ENCODE assay signal across 8 cellular contexts in the genomic region with DNA sequence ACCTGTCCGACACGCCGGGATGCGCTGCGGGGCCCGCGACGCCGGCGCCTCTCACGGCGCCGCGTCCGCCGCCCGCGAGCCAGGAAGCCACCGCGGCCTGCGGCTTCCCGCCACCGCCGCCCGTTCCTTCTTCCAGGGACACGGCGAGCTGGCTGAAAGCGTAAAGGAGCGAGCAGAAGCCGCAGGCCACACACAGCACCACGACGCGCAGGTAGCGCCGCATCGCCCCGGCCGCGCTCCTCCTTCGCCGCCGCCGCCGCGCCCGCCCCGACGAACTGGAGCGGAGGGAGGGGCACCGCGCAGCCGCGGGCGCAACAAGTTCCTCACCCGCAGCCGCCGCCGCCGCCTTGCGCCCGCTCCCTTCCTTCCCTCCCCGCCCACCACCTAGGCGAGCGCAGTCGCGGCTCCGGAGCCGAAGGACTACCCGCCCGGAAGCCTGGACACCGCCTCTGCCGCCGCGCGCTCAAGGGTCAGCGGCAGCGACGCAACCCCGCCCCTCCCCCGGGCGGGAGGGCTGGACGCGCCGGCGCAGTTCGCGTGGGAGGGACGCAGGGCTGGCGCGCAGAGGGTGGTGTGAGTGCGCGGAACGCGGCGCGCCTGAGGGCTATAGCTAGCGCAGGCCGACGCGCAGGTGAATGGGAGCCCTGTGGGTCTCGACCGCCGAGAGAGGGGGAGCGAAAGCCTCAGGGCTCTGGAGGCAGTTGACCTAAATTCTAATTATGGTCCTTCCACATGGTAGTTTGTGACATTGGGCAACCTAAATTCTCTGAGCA. TPM values are rescaled to one million over a fixed set of nuclear protein-coding genes. Genes with fewer than 3 reads are reported as not detected.
A peak's percentile ranks its signal among the peaks of the same experiment; 100 is the strongest.
DNase-seq lines count a peak whose midpoint lies in the region; ATAC-seq and TF ChIP-seq lines count a peak whose summit lies in the region.

A gene with protein sequence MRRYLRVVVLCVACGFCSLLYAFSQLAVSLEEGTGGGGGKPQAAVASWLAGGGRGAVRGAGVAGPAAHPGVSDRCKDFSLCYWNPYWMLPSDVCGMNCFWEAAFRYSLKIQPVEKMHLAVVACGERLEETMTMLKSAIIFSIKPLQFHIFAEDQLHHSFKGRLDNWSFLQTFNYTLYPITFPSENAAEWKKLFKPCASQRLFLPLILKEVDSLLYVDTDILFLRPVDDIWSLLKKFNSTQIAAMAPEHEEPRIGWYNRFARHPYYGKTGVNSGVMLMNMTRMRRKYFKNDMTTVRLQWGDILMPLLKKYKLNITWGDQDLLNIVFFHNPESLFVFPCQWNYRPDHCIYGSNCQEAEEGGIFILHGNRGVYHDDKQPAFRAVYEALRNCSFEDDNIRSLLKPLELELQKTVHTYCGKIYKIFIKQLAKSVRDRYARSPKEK (minus strand): TSS at position 451 of the 773 bp plus-strand sequence. CDS start 228 bp downstream, at position 223.

- H3K4me3 ChIP-seq in IMR-90 (ENCODE audit: insufficient read depth, low read depth, low read length) (peak within 1 kb of the TSS; percentile 94), mucosa of stomach (ENCODE audit: low read length) (peak within 1 kb of the TSS; percentile 69)

- H2BK20ac ChIP-seq in IMR-90 (ENCODE audit: low read depth, low read length), result no peak within 1 kb of the TSS

- H4K20me1 ChIP-seq in IMR-90 (ENCODE audit: insufficient read depth, low read length), result peaks cover 10% of the 10 kb centered on the region; the same call in 1 of the 2 replicates

- peak within 1 kb of the TSS; percentile 62; the same call in 1 of the 2 replicates for H4K5ac ChIP-seq in IMR-90 (ENCODE audit: low read depth, low read length)

- in situ Hi-C loops in IMR-90 (cut with MboI; ENCODE audit: low sequenced_read_pairs), result no loop called here

- TF ChIP-seq CTCF in IMR-90 (conservative IDR thresholded peaks at IDR 0.05; ENCODE audit: low read depth, low read length), result no peak

- H3K23ac ChIP-seq in IMR-90 (ENCODE audit: low read depth, low read length), result peak within 1 kb of the TSS; percentile 86

- H3K4me2 ChIP-seq in IMR-90 (ENCODE audit: low read depth, low read length), result peak within 1 kb of the TSS; percentile 99

- peak within 1 kb of the TSS; percentile 93 for H2AFZ ChIP-seq in IMR-90 (replicated peaks; ENCODE audit: low read length, poor library complexity)

- intact Hi-C loops in IMR-90 (cut with micrococcal nuclease), result loop anchor here (5.0 kb wide), 1 partner anchor 93 kb away; a partner anchor contains a TSS

- peaks cover 4% of the 10 kb centered on the region; the same call in 1 of the 2 replicates for H3K4me1 ChIP-seq in IMR-90 (ENCODE audit: control insufficient read depth, insufficient read depth, low read length)
- H3K4me1 ChIP-seq in mucosa of stomach (ENCODE audit: control insufficient read depth, insufficient read depth, low read length), result peaks cover 20% of the 10 kb centered on the region

- TF ChIP-seq POLR2A in IMR-90 (IDR thresholded peaks at IDR 0.05; ENCODE audit: low read depth, low read length), result 0 out of 2 replicates have a peak, but pooled peaks have one; percentile 39
- TF ChIP-seq POLR2A in erythroblast (IDR thresholded peaks at IDR 0.05; ENCODE audit: low read length), result peak; percentile 89

- H2BK5ac ChIP-seq in IMR-90 (ENCODE audit: low read depth, low read length, poor library complexity, severe bottlenecking), result peak within 1 kb of the TSS; percentile 58

- no peak for TF ChIP-seq RAD21 in IMR-90 (IDR thresholded peaks at IDR 0.05; ENCODE audit: low read length)

- 1% methylated on average over 54 of the region's 104 CpGs; no CpG with 5 or more reads in 1 of the 2 experiments for WGBS in IMR-90 (ENCODE audit: extremely low coverage in 2 of 2, insufficient read length in 1 of 2), 2 experiments

- peak within 1 kb of the TSS; percentile 76 for H3K14ac ChIP-seq in IMR-90 (replicated peaks; ENCODE audit: low read depth, low read length)

- peak; percentile 90 for ATAC-seq in GM21528 (IDR thresholded peaks at IDR 0.05; ENCODE audit: low FRiP score, unreplicated experiment)
- peak; percentile 97 for ATAC-seq in IMR-90 (ENCODE audit: low read depth)

- H2AK5ac ChIP-seq in IMR-90 (ENCODE audit: low read depth, low read length), result no peak within 1 kb of the TSS

- H3K18ac ChIP-seq in IMR-90 (ENCODE audit: low read depth, low read length), result peak within 1 kb of the TSS; percentile 61; the same call in 1 of the 2 replicates

- peak within 1 kb of the TSS; percentile 67 to 76; a peak in 3 of 4 replicates for H4K8ac ChIP-seq in IMR-90 (ENCODE audit: low read depth in 2 of 2, low read length in 2 of 2)

- POLR2A ChIA-PET in IMR-90 (lab: Charles Lee; ENCODE audit: unreplicated experiment), result interaction anchor here (0.7 to 0.9 kb wide), 2 partner anchors 14 to 201 kb away, joined by 3 to 4 read pairs; no protein-coding TSS in a partner anchor

- peaks cover 14% of the 10 kb centered on the region; the same call in 1 of the 2 replicates for H3K9me1 ChIP-seq in IMR-90 (ENCODE audit: insufficient read depth, low read length)

- no TSS peak for BruUV-seq in IMR-90 (replicated peaks; lab: Mats Ljungman, UMichigan)

- H3K27me3 ChIP-seq in IMR-90 (ENCODE audit: control insufficient read depth, insufficient read depth, low read length), result no peaks in the 10 kb centered on the region
- no peaks in the 10 kb centered on the region for H3K27me3 ChIP-seq in mucosa of stomach (ENCODE audit: control insufficient read depth, insufficient read depth, low read length)

- peak within 1 kb of the TSS; percentile 10; the same call in 1 of the 3 replicates for H2BK15ac ChIP-seq in IMR-90 (ENCODE audit: low read depth, low read length)

- H3K56ac ChIP-seq in IMR-90 (ENCODE audit: extremely low read depth, insufficient read depth, low read length), result peak within 1 kb of the TSS; percentile 67

- H3K36me3 ChIP-seq in IMR-90 (ENCODE audit: control insufficient read depth, insufficient read depth, low read length) (no peaks in the 10 kb centered on the region), mucosa of stomach (ENCODE audit: control insufficient read depth, insufficient read depth, low read length) (no peaks in the 10 kb centered on the region)

- H3K79me1 ChIP-seq in IMR-90 (ENCODE audit: low read depth in 1 of 2, low read length in 2 of 2), result peaks cover 5 to 28% of the 10 kb centered on the region in 2 experiments; a peak in 3 of 4 replicates

- H4K91ac ChIP-seq in IMR-90 (ENCODE audit: insufficient read depth, low read depth, low read length), result no peak within 1 kb of the TSS

- CTCF ChIA-PET in IMR-90 (lab: Yijun Ruan, JAX), result interaction anchor here (0.7 to 1.0 kb wide), 2 partner anchors 10 to 187 kb away, joined by 3 read pairs; no protein-coding TSS in a partner anchor

- H2AK9ac ChIP-seq in IMR-90 (replicated peaks; ENCODE audit: low read depth, low read length, poor library complexity), result peak within 1 kb of the TSS; percentile 80

- H3K9ac ChIP-seq in IMR-90 (ENCODE audit: low read depth, low read length) (peak within 1 kb of the TSS; percentile 83), mucosa of stomach (ENCODE audit: low read length) (peak within 1 kb of the TSS; percentile 66)

- H3K4ac ChIP-seq in IMR-90 (ENCODE audit: low read depth, low read length), result peak within 1 kb of the TSS; percentile 49

- DNase-seq in DMS 273 treated with DMSO at 0.1 percent for 48 hours (lab: John Stamatoyannopoulos, UW) (peak; percentile 54), IMR-90 (peak; percentile 91), OCI-M2 (lab: John Stamatoyannopoulos, UW; ENCODE audit: unreplicated experiment) (peak; percentile 13), erythroblast (lab: John Stamatoyannopoulos, UW) (peak; percentile 94 to 96)
- peak; percentile 83 for DNase-seq in activated T-cell treated with anti-CD3 and anti-CD28 coated beads, Interleukin-2, amount 50 U/mL, for 1 hour
- peak; percentile 89 for DNase-seq in stimulated activated CD8-positive, alpha-beta memory T cell treated with anti-CD3 and anti-CD28 coated beads, Interleukin-4, amount 100 ng/mL, for 48 hours

- H3K27ac ChIP-seq in IMR-90 (ENCODE audit: insufficient read depth, low read length), result peak within 1 kb of the TSS; percentile 78

- H2BK120ac ChIP-seq in IMR-90 (ENCODE audit: low read depth, low read length), result no peak within 1 kb of the TSS

- H3K9me3 ChIP-seq in IMR-90 (ENCODE audit: control insufficient read depth, insufficient read depth, low read length), result no peaks in the 10 kb centered on the region
- no peaks in the 10 kb centered on the region for H3K9me3 ChIP-seq in mucosa of stomach (ENCODE audit: control insufficient read depth, low read length)

- dilution Hi-C loops in IMR-90 (cut with HindIII; ENCODE audit: low sequenced_read_pairs, unreplicated experiment), result no loop called here

TF ChIP-seq in IMR-90, 13 proteins besides CTCF, POLR2A, EP300 and RAD21:
- TF ChIP-seq MAZ (IDR thresholded peaks at IDR 0.05; ENCODE audit: borderline replicate concordance, low read depth, low read length) (peak; percentile 84; the same call in 1 of the 2 replicates), BHLHE40 (IDR thresholded peaks at IDR 0.05; ENCODE audit: low read depth, low read length) (no peak), NFE2L2 (IDR thresholded peaks at IDR 0.05; ENCODE audit: low read depth, low read length) (0 out of 2 replicates have a peak, but pooled peaks have one; percentile 2), MXI1 (IDR thresholded peaks at IDR 0.05; ENCODE audit: borderline replicate concordance, low read depth, low read length) (peak; percentile 10; the same call in 1 of the 2 replicates)
- TF ChIP-seq, protein P1, sequence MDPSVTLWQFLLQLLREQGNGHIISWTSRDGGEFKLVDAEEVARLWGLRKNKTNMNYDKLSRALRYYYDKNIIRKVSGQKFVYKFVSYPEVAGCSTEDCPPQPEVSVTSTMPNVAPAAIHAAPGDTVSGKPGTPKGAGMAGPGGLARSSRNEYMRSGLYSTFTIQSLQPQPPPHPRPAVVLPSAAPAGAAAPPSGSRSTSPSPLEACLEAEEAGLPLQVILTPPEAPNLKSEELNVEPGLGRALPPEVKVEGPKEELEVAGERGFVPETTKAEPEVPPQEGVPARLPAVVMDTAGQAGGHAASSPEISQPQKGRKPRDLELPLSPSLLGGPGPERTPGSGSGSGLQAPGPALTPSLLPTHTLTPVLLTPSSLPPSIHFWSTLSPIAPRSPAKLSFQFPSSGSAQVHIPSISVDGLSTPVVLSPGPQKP (IDR thresholded peaks at IDR 0.05; ENCODE audit: borderline replicate concordance, low read depth, low read length), result no peak

RNA-seq across cellular contexts. Expression of the gene that starts here (rescaled TPM):
- total RNA-seq in IMR-90 (2012; rRNA removed), result 8.6 and 18.1 TPM in 2 replicates
- polyA plus RNA-seq in IMR-90 (2012; rRNA removed), result 6.4 and 8.5 TPM in 2 replicates
- polyA plus RNA-seq in IMR-90 (2012; cell fraction: cytosol; rRNA removed), result 1.6 and 2.1 TPM in 2 replicates
- 1.2 and 4.1 TPM in 2 replicates for polyA plus RNA-seq in IMR-90 (2012; cell fraction: nucleus; rRNA removed; ENCODE audit: low replicate concordance)

Comparison
In these comparisons a context has a peak if more than half of its experiments do, and no peak if none do; other contexts are left out.
1. Peak in every context shown above with its lines: DNase-seq, ATAC-seq, H3K4me3 ChIP-seq and H3K27ac ChIP-seq.
2. DNase-seq: peak in every context shown above with its lines; median percentile 95 in erythroblast; 91 in IMR-90; 89 in stimulated activated CD8-positive, alpha-beta memory T cell treated with anti-CD3 and anti-CD28 coated beads, Interleukin-4, amount 100 ng/mL, for 48 hours; 83 in activated T-cell treated with anti-CD3 and anti-CD28 coated beads, Interleukin-2, amount 50 U/mL, for 1 hour; 54 in DMS 273 treated with DMSO at 0.1 percent for 48 hours; 13 in OCI-M2.